Comparison of ENCODE assay signal across 8 cellular contexts in genomic region chr1:88685239-88685604, GRCh38. TPM values are rescaled to one million over a fixed set of nuclear protein-coding genes. Genes with fewer than 3 reads are reported as not detected.
DNase-seq lines count a peak whose midpoint lies in the region; TF ChIP-seq lines count a peak whose summit lies in the region.

No MANE protein-coding gene starts in this region.

- H3K36me3 ChIP-seq in left ventricle myocardium inferior (no peaks in the 10 kb centered on the region), fibroblast of lung (ENCODE audit: control insufficient read depth, insufficient read depth, low read length) (no peaks in the 10 kb centered on the region)

- no peak overlapping the region for H2AFZ ChIP-seq in fibroblast of lung (ENCODE audit: low read length)

- H4K20me1 ChIP-seq in fibroblast of lung (ENCODE audit: control insufficient read depth, extremely low read depth, insufficient read depth, low read length) = no peaks in the 10 kb centered on the region

- TF ChIP-seq CTCF in left ventricle myocardium inferior (IDR thresholded peaks at IDR 0.05; ENCODE audit: borderline replicate concordance) (no peak), fibroblast of lung (conservative IDR thresholded peaks at IDR 0.05 in 1 of 2, IDR thresholded peaks at IDR 0.05 in 1 of 2; ENCODE audit: low read depth in 1 of 2, low read length in 2 of 2) (no peak)

- peaks cover 47% of the 10 kb centered on the region for H3K79me2 ChIP-seq in fibroblast of lung (ENCODE audit: control insufficient read depth, insufficient read depth, low read length)

- H3K27ac ChIP-seq in left ventricle myocardium inferior (replicated peaks) (peak overlapping the region; percentile 97), fibroblast of lung (ENCODE audit: insufficient read depth, low read length) (peak overlapping the region; percentile 73)

- peak overlapping the region; percentile 69 for H3K9ac ChIP-seq in fibroblast of lung (ENCODE audit: insufficient read depth, low read length)

- H3K9me3 ChIP-seq in left ventricle myocardium inferior (replicated peaks) (no peaks in the 10 kb centered on the region), fibroblast of lung (ENCODE audit: control insufficient read depth, insufficient read depth, low read depth, low read length) (no peaks in the 10 kb centered on the region)

- DNase-seq in left ventricle myocardium inferior (no peak), cardiac septum (ENCODE audit: low spot score) (no peak), SK-MEL-5 (ENCODE audit: low read depth, low spot score) (peak; percentile 15), fibroblast of lung (ENCODE audit: low read depth in 2 of 2) (peak; percentile 9 to 19), renal cortical epithelial cell (ENCODE audit: low read depth) (peak; percentile 9), posterior vena cava (ENCODE audit: low spot score) (no peak), NCI-H1092 (lab: John Stamatoyannopoulos, UW) (no peak), iPS-NIHi7 (ENCODE audit: extremely low spot score) (no peak)

- H3K4me3 ChIP-seq in left ventricle myocardium inferior (peak overlapping the region; percentile 98), fibroblast of lung (replicated peaks in 1 of 4; ENCODE audit: control extremely low read depth in 1 of 4, insufficient read depth in 1 of 4, low read depth in 3 of 4, low read length in 4 of 4) (peak overlapping the region; percentile 71 to 99 (median 82))

- H3K27me3 ChIP-seq in left ventricle myocardium inferior (ENCODE audit: low read depth) = no peaks in the 10 kb centered on the region
- no peaks in the 10 kb centered on the region for H3K27me3 ChIP-seq in fibroblast of lung (ENCODE audit: control insufficient read depth, insufficient read depth, low read length)

- intact Hi-C loops in left ventricle myocardium inferior (cut with micrococcal nuclease) (no loop called here), cardiac septum (cut with DNase I) (no loop called here), posterior vena cava (cut with DNase I) (no loop called here)

- H3K4me2 ChIP-seq in fibroblast of lung (ENCODE audit: extremely low read depth, insufficient read depth, low read length) = peak overlapping the region; percentile 84

- H3K4me1 ChIP-seq in left ventricle myocardium inferior = peaks cover 49% of the 10 kb centered on the region
- no peaks in the 10 kb centered on the region for H3K4me1 ChIP-seq in fibroblast of lung (ENCODE audit: control insufficient read depth, extremely low read depth, insufficient read depth, low read length)

- in situ Hi-C loops in SK-MEL-5 (cut with HindIII; ENCODE audit: low pct_unique_long_range_greater_than_20kb, low sequenced_read_pairs) = no loop called here

RNA-seq across cellular contexts. Expression of gene PKN2, which starts 1.1 kb away (rescaled TPM):
- 28.2 TPM for total RNA-seq in left ventricle myocardium inferior
- total RNA-seq in cardiac septum = 27.0 TPM
- 21.5 and 23.7 TPM in 2 replicates for total RNA-seq in SK-MEL-5 (2014; rRNA removed; shearing (Covaris generic))
- 14.6 and 18.8 TPM in 2 replicates for polyA plus RNA-seq in SK-MEL-5 (2015; cell fraction: cytosol; rRNA removed)
- polyA plus RNA-seq in SK-MEL-5 (2015; cell fraction: nucleus; rRNA removed) = 50.5 and 73.1 TPM in 2 replicates
- total RNA-seq in fibroblast of lung = 22.6 and 28.7 TPM in 2 replicates
- 26.8 and 29.9 TPM in 2 replicates for polyA plus RNA-seq in fibroblast of lung
- polyA plus RNA-seq in fibroblast of lung (2012) = 14.2 and 17.3 TPM in 2 replicates
- 6.0 and 8.0 TPM in 2 replicates for polyA minus RNA-seq in fibroblast of lung (ENCODE audit: low replicate concordance)
- total RNA-seq in renal cortical epithelial cell = 25.4 and 59.0 TPM in 2 replicates
- 10 to 100 TPM; 31.3 to 37.4 TPM for total RNA-seq in posterior vena cava

Comparison
In these comparisons a context has a peak if more than half of its experiments do, and no peak if none do; other contexts are left out.
1. DNase-seq: peak in SK-MEL-5 (single experiment), fibroblast of lung (2 of 2) and renal cortical epithelial cell (single experiment); none in left ventricle myocardium inferior (single experiment), cardiac septum (single experiment), posterior vena cava (single experiment), NCI-H1092 (single experiment) and iPS-NIHi7 (single experiment).